16 cellular contexts compared by ENCODE assay signal in genomic region chr9:75111019-75111622, GRCh38. TPM values are rescaled to one million over a fixed set of nuclear protein-coding genes. Genes with fewer than 3 reads are reported as not detected.
A peak's percentile ranks its signal among the peaks of the same experiment; 100 is the strongest.
DNase-seq lines count a peak whose midpoint lies in the region; ATAC-seq, FAIRE-seq and TF ChIP-seq lines count a peak whose summit lies in the region.
"Had no signal": no experiment of that assay in that cellular context is flagged by ENCODE, and none has a peak within 500 bp of the region (broad histone marks: within the 10 kb centered on the region; RNA-seq: fewer than 3 reads in every experiment).

No MANE protein-coding gene starts in this region.

- no peak for DNase-seq in CD4-positive, alpha-beta T cell
- DNase-seq in HL-60 (ENCODE audit: low read depth in 1 of 2, low spot score in 1 of 2) (peak in 1 of 2 experiments; percentile 29), body of pancreas (no peak), mucosa of descending colon (peak; percentile 54 to 70 (median 60)), NCI-H128 (lab: John Stamatoyannopoulos, UW; ENCODE audit: unreplicated experiment) (no peak), D721Med (ENCODE audit: insufficient read length, low spot score) (no peak), globus pallidus (ENCODE audit: low spot score) (no peak)
- DNase-seq: activated CD8-positive, alpha-beta memory T cell treated with anti-CD3 and anti-CD28 coated beads for 24 hours; kidney; NCI-H1092 treated with DMSO at 0.1 percent for 48 hours; T-helper 1 cell had no signal

- no peaks in the 10 kb centered on the region for H3K36me3 ChIP-seq in body of pancreas (replicated peaks in 1 of 2; ENCODE audit: insufficient read depth in 1 of 2, low read depth in 2 of 2)
- H3K36me3 ChIP-seq in mucosa of descending colon (ENCODE audit: low read depth) = no peaks in the 10 kb centered on the region

- no peaks in the 10 kb centered on the region for H3K27me3 Mint-ChIP-seq in CD4-positive, alpha-beta T cell

- H3K36me3 Mint-ChIP-seq in CD4-positive, alpha-beta T cell (ENCODE audit: low read depth) = peaks cover 21% of the 10 kb centered on the region

- peak; percentile 82 for ATAC-seq in CD4-positive, alpha-beta T cell (ENCODE audit: poor library complexity)
- ATAC-seq in body of pancreas = peak; percentile 24
- peak; percentile 99 for ATAC-seq in mucosa of descending colon
- no peak for ATAC-seq in HG03457 (IDR thresholded peaks at IDR 0.05; ENCODE audit: unreplicated experiment)

- FAIRE-seq in D721Med (lab: Jason Lieb, UNC) = no peak
- FAIRE-seq: HTR-8/SVneo, kidney had no signal

- POLR2A ChIA-PET in CD4-positive, alpha-beta T cell (lab: Charles Lee) = interaction anchor here (0.7 kb wide), 1 partner anchor 23 kb away, joined by 3 read pairs; the partner anchor contains the start of genes NMRK1 and OSTF1

- H3K27ac Mint-ChIP-seq in CD4-positive, alpha-beta T cell = peak overlapping the region; percentile 85
- H3K27ac Mint-ChIP-seq: activated naive CD4-positive, alpha-beta T cell treated with anti-CD3 and anti-CD28 coated beads, Interleukin-2, amount 50 U/mL, for 72 hours had no signal

- H3K27me3 ChIP-seq in CD4-positive, alpha-beta T cell (ENCODE audit: control insufficient read depth, insufficient read depth, low read length) = no peaks in the 10 kb centered on the region
- H3K27me3 ChIP-seq in HL-60 (ENCODE audit: insufficient read depth, poor library complexity, severe bottlenecking) = no peaks in the 10 kb centered on the region
- no peaks in the 10 kb centered on the region for H3K27me3 ChIP-seq in body of pancreas

- H3K4me1 Mint-ChIP-seq in CD4-positive, alpha-beta T cell (ENCODE audit: low read depth) = peaks cover 71% of the 10 kb centered on the region

- peaks cover 6% of the 10 kb centered on the region for H3K4me1 ChIP-seq in body of pancreas
- peaks cover 29% of the 10 kb centered on the region for H3K4me1 ChIP-seq in mucosa of descending colon (ENCODE audit: low read depth)

- TF ChIP-seq CTCF in CD4-positive, alpha-beta T cell (IDR thresholded peaks at IDR 0.05) = no peak
- TF ChIP-seq CTCF in HL-60 (IDR thresholded peaks at IDR 0.05; ENCODE audit: insufficient read depth, low read length) (no peak), body of pancreas (IDR thresholded peaks at IDR 0.05) (no peak), mucosa of descending colon (IDR thresholded peaks at IDR 0.05) (no peak), D721Med (IDR thresholded peaks at IDR 0.05; ENCODE audit: insufficient read depth, missing control alignments) (no peak)

- no peak for TF ChIP-seq POLR2A in body of pancreas (IDR thresholded peaks at IDR 0.05)

- no peaks in the 10 kb centered on the region for H3K9me3 Mint-ChIP-seq in CD4-positive, alpha-beta T cell
- H3K9me3 Mint-ChIP-seq: activated naive CD4-positive, alpha-beta T cell treated with anti-CD3 and anti-CD28 coated beads, Interleukin-2, amount 50 U/mL, for 72 hours had no signal

- peak overlapping the region; percentile 38 for H3K4me3 Mint-ChIP-seq in CD4-positive, alpha-beta T cell

- 75 to 78% methylated on average over 5 of the region's 5 CpGs for WGBS in body of pancreas, 2 donors

- no peak overlapping the region for H3K27ac ChIP-seq in CD4-positive, alpha-beta T cell (ENCODE audit: low read depth, low read length)
- H3K27ac ChIP-seq in HL-60 (replicated peaks) (peak overlapping the region; percentile 53), body of pancreas (no peak overlapping the region)
- H3K27ac ChIP-seq: C4-2B, coronary artery had no signal

- CTCF ChIA-PET in CD4-positive, alpha-beta T cell (lab: Charles Lee) = no interaction called here

- no peak overlapping the region for H3K4me3 ChIP-seq in HL-60 (replicated peaks; ENCODE audit: insufficient read depth, low read length)
- no peak overlapping the region for H3K4me3 ChIP-seq in body of pancreas
- no peak overlapping the region for H3K4me3 ChIP-seq in mucosa of descending colon
- H3K4me3 ChIP-seq: coronary artery had no signal

- intact Hi-C loops in CD4-positive, alpha-beta T cell (cut with DNase I, micrococcal nuclease) = no loop called here
- intact Hi-C loops in body of pancreas (cut with DNase I) (no loop called here), mucosa of descending colon (cut with DNase I, micrococcal nuclease) (no loop called here)

- H3K9me3 ChIP-seq in CD4-positive, alpha-beta T cell (ENCODE audit: control insufficient read depth, low read length) = no peaks in the 10 kb centered on the region
- H3K9me3 ChIP-seq in body of pancreas = no peaks in the 10 kb centered on the region
- no peaks in the 10 kb centered on the region for H3K9me3 ChIP-seq in mucosa of descending colon

RNA-seq across cellular contexts. Expression of gene OSTF1, which starts 22.8 kb away (rescaled TPM):
- total RNA-seq in CD4-positive, alpha-beta T cell = 10 to 100 TPM; 31.3 to 32.8 TPM
- 10 to 100 TPM; 10.4 to 12.9 TPM for total RNA-seq in body of pancreas
- 10 to 100 TPM; 40.6 to 71.2 (median 63.9) TPM for total RNA-seq in mucosa of descending colon

RNA-seq across cellular contexts. Expression of gene NMRK1, which starts 23.2 kb away (rescaled TPM):
- total RNA-seq in CD4-positive, alpha-beta T cell = 10 to 100 TPM; 45.3 to 46.5 TPM
- 10 to 100 TPM; 12.5 to 31.1 TPM for total RNA-seq in body of pancreas
- 10 to 100 TPM; 14.0 to 27.2 (median 19.0) TPM for total RNA-seq in mucosa of descending colon

Comparison
In these comparisons a context has a peak if more than half of its experiments do, and no peak if none do; other contexts are left out.
1. DNase-seq: peak in mucosa of descending colon (3 of 3); none in CD4-positive, alpha-beta T cell (0 of 10), body of pancreas (0 of 4), NCI-H128 (single experiment), D721Med (single experiment) and globus pallidus (single experiment).